In the genomic region with DNA sequence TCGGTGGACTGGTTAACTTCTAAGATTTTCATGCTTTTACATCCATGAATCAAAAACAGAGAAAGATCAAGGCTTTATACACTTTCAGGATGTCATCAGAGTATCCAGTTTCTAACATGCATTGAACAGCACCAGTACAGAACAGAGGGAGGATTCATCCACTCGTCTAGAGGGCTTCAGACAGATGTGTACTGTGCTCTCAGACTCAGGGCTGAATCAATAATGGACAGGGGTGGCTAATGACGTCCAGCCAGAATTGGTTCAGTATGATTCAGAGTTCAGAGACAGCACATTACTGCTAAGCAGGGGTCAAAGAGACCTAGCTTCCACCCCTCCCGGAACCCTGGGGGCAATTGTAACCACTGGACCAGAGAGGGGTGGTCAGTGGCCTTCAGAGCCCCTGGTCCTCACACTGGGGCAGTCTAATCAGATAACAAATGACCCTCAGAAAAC, we compare ENCODE assay signal across 1 cellular context.
TF ChIP-seq lines count a peak whose summit lies in the region.

No MANE protein-coding gene starts in this region.

TF ChIP-seq in HepG2, 621 proteins besides CTCF, POLR2A, EP300 and RAD21 (continued from another document):
- TF ChIP-seq, protein P1, sequence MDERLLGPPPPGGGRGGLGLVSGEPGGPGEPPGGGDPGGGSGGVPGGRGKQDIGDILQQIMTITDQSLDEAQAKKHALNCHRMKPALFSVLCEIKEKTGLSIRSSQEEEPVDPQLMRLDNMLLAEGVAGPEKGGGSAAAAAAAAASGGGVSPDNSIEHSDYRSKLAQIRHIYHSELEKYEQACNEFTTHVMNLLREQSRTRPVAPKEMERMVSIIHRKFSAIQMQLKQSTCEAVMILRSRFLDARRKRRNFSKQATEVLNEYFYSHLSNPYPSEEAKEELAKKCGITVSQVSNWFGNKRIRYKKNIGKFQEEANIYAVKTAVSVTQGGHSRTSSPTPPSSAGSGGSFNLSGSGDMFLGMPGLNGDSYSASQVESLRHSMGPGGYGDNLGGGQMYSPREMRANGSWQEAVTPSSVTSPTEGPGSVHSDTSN (CRISPR knock-in tag; IDR thresholded peaks at IDR 0.05) = peak; percentile 57
- TF ChIP-seq, protein P2, sequence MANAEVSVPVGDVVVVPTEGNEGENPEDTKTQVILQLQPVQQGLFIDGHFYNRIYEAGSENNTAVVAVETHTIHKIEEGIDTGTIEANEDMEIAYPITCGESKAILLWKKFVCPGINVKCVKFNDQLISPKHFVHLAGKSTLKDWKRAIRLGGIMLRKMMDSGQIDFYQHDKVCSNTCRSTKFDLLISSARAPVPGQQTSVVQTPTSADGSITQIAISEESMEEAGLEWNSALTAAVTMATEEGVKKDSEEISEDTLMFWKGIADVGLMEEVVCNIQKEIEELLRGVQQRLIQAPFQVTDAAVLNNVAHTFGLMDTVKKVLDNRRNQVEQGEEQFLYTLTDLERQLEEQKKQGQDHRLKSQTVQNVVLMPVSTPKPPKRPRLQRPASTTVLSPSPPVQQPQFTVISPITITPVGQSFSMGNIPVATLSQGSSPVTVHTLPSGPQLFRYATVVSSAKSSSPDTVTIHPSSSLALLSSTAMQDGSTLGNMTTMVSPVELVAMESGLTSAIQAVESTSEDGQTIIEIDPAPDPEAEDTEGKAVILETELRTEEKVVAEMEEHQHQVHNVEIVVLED (CRISPR knock-in tag; IDR thresholded peaks at IDR 0.05; ENCODE audit: borderline replicate concordance) = no peak; the same call in 1 of the 2 replicates
- TF ChIP-seq RXRB (CRISPR knock-in tag; IDR thresholded peaks at IDR 0.05; ENCODE audit: borderline replicate concordance) (peak; percentile 79; the same call in 1 of the 2 replicates), GABPA (IDR thresholded peaks at IDR 0.05; ENCODE audit: low read depth, low read length) (no peak), GABPA (CRISPR knock-in tag; IDR thresholded peaks at IDR 0.05; ENCODE audit: low read depth) (no peak), ZNF12 (CRISPR knock-in tag; IDR thresholded peaks at IDR 0.05) (peak; percentile 49; the same call in 1 of the 2 replicates), SOX13 (IDR thresholded peaks at IDR 0.05) (no peak), SOX13 (CRISPR knock-in tag; conservative IDR thresholded peaks at IDR 0.05 in 1 of 2, IDR thresholded peaks at IDR 0.05 in 1 of 2) (peak in 1 of 2 experiments; percentile 73; a peak in 2 of 4 replicates), ZNF780A (CRISPR knock-in tag; IDR thresholded peaks at IDR 0.05) (no peak), DR1 (CRISPR knock-in tag; IDR thresholded peaks at IDR 0.05) (no peak), KLF12 (CRISPR knock-in tag; IDR thresholded peaks at IDR 0.05; ENCODE audit: borderline replicate concordance) (no peak), RELA (CRISPR knock-in tag; IDR thresholded peaks at IDR 0.05) (no peak), ZFP37 (CRISPR knock-in tag; IDR thresholded peaks at IDR 0.05; ENCODE audit: borderline replicate concordance) (no peak), SPEN (CRISPR knock-in tag; IDR thresholded peaks at IDR 0.05; ENCODE audit: low read depth) (no peak), TBX2 (CRISPR knock-in tag; IDR thresholded peaks at IDR 0.05; ENCODE audit: borderline replicate concordance) (peak; percentile 86), ZNF816 (CRISPR knock-in tag; IDR thresholded peaks at IDR 0.05; ENCODE audit: borderline replicate concordance) (no peak), KAT8 (CRISPR knock-in tag; IDR thresholded peaks at IDR 0.05) (peak; percentile 78), ZNF720 (CRISPR knock-in tag; IDR thresholded peaks at IDR 0.05) (no peak), SKI (IDR thresholded peaks at IDR 0.05; ENCODE audit: partially characterized antibody) (peak; percentile 93), DNMT3B (CRISPR knock-in tag; conservative IDR thresholded peaks at IDR 0.05) (no peak), NFRKB (IDR thresholded peaks at IDR 0.05) (no peak), ZFX (CRISPR knock-in tag; IDR thresholded peaks at IDR 0.05; ENCODE audit: low read depth) (no peak), KMT2B (CRISPR knock-in tag; IDR thresholded peaks at IDR 0.05) (peak; percentile 41; the same call in 1 of the 2 replicates)
- TF ChIP-seq, protein P3, sequence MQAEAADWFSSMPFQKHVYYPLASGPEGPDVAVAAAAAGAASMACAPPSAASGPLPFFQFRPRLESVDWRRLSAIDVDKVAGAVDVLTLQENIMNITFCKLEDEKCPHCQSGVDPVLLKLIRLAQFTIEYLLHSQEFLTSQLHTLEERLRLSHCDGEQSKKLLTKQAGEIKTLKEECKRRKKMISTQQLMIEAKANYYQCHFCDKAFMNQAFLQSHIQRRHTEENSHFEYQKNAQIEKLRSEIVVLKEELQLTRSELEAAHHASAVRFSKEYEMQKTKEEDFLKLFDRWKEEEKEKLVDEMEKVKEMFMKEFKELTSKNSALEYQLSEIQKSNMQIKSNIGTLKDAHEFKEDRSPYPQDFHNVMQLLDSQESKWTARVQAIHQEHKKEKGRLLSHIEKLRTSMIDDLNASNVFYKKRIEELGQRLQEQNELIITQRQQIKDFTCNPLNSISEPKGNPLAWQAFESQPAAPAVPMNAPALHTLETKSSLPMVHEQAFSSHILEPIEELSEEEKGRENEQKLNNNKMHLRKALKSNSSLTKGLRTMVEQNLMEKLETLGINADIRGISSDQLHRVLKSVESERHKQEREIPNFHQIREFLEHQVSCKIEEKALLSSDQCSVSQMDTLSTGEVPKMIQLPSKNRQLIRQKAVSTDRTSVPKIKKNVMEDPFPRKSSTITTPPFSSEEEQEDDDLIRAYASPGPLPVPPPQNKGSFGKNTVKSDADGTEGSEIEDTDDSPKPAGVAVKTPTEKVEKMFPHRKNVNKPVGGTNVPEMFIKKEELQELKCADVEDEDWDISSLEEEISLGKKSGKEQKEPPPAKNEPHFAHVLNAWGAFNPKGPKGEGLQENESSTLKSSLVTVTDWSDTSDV (CRISPR knock-in tag; IDR thresholded peaks at IDR 0.05) = no peak
- TF ChIP-seq, protein P4, sequence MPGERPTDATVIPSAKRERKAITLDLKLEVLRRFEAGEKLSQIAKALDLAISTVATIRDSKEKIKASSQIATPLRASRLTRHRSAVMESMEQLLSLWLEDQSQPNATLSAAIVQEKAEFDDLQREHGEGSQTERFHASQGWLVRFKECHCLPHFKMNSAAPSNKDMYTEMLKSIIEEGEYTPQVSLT (CRISPR knock-in tag; IDR thresholded peaks at IDR 0.05; ENCODE audit: borderline replicate concordance, low read depth) = no peak
- TF ChIP-seq, protein P5, sequence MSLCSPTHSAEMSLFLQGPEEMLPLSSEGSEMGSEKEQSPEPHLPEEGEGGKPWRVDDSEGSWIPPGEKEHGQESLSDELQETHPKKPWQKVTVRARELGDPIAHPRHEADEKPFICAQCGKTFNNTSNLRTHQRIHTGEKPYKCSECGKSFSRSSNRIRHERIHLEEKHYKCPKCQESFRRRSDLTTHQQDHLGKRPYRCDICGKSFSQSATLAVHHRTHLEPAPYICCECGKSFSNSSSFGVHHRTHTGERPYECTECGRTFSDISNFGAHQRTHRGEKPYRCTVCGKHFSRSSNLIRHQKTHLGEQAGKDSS (CRISPR knock-in tag; IDR thresholded peaks at IDR 0.05; ENCODE audit: borderline replicate concordance, low read depth) = peak; percentile 55; the same call in 1 of the 2 replicates
TF ChIP-seq in HepG2: peak in this region for 155.
